15 cellular contexts compared by ENCODE assay signal in genomic region chr5:148915224-148915803, GRCh38.
DNase-seq lines count a peak whose midpoint lies in the region; ATAC-seq, FAIRE-seq and TF ChIP-seq lines count a peak whose summit lies in the region.
"Had no signal": no experiment of that assay in that cellular context is flagged by ENCODE, and none has a peak within 500 bp of the region (broad histone marks: within the 10 kb centered on the region; RNA-seq: fewer than 3 reads in every experiment).

No MANE protein-coding gene starts in this region.

- H3K56ac ChIP-seq in H1 (replicated peaks; ENCODE audit: insufficient read length, low read depth, low read length) = no peak overlapping the region

- peaks cover 2 to 5% of the 10 kb centered on the region in 2 donors for H3K4me1 Mint-ChIP-seq in stimulated activated naive B cell treated with anti-CD40 and anti-IgM and Interleukin-4, amounts not matched to agents 10 μg/mL and 1 μg/mL and 100 μg/mL, for 72 hours

- H3K4me2 ChIP-seq in H1 (ENCODE audit: insufficient read depth in 1 of 2, low read depth in 2 of 2, low read length in 2 of 2) (no peak overlapping the region), mesenchymal stem cell (ENCODE audit: low read length, poor library complexity, severe bottlenecking) (no peak overlapping the region)
- H3K4me2 ChIP-seq: A549 had no signal

- TF ChIP-seq CTCF in H1 (IDR thresholded peaks at IDR 0.05; ENCODE audit: control extremely low read depth in 1 of 3, insufficient read depth in 1 of 3, low read depth in 1 of 3, low read length in 3 of 3) = no peak
- TF ChIP-seq CTCF in D721Med (IDR thresholded peaks at IDR 0.05; ENCODE audit: insufficient read depth, missing control alignments) = no peak

- no peak for TF ChIP-seq RAD21 in H1 (IDR thresholded peaks at IDR 0.05 in 1 of 2, conservative IDR thresholded peaks at IDR 0.05 in 1 of 2; ENCODE audit: low read depth in 2 of 2, low read length in 2 of 2)

- H3K23ac ChIP-seq in H1 (ENCODE audit: insufficient read length) (no peak overlapping the region), mesenchymal stem cell (ENCODE audit: low read length in 2 of 2) (no peak overlapping the region)

- H2AK5ac ChIP-seq in H1 (ENCODE audit: low read depth, low read length) (peak overlapping the region; percentile 70; the same call in 1 of the 2 replicates), mesenchymal stem cell (ENCODE audit: low read length, severe bottlenecking) (peak overlapping the region; percentile 10)

- no peaks in the 10 kb centered on the region for H4K20me1 ChIP-seq in H1 (replicated peaks in 1 of 2; ENCODE audit: control insufficient read depth in 1 of 2, insufficient read depth in 2 of 2, low read length in 2 of 2)

- no peaks in the 10 kb centered on the region for H3K23me2 ChIP-seq in H1 (ENCODE audit: low read depth, low read length)

- CTCF ChIA-PET in H1 (lab: Charles Lee; ENCODE audit: partially characterized antibody) = interaction anchor here (0.9 to 7.6 kb wide), 8 partner anchors 9 to 199 kb away, joined by 3 to 114 read pairs (median 4); no protein-coding TSS in a partner anchor

- H2AFZ ChIP-seq in H1 (ENCODE audit: low read length) (no peak overlapping the region), mesenchymal stem cell (ENCODE audit: low read depth, low read length) (peak overlapping the region; percentile 68)

- H3K27me3 Mint-ChIP-seq in stimulated activated naive B cell treated with anti-CD40 and anti-IgM and Interleukin-4, amounts not matched to agents 10 μg/mL and 1 μg/mL and 100 μg/mL, for 72 hours = peaks cover 4 to 11% of the 10 kb centered on the region in 2 donors

- H3K4me1 ChIP-seq in right cardiac atrium (ENCODE audit: control insufficient read depth, insufficient read depth, low read length) (peaks cover 8% of the 10 kb centered on the region), H1 (replicated peaks in 1 of 4; ENCODE audit: control insufficient read depth in 3 of 4, insufficient read depth in 4 of 4, low read length in 3 of 4) (peaks cover 4 to 17% (median 9%) of the 10 kb centered on the region in 4 experiments), mesenchymal stem cell (ENCODE audit: control insufficient read depth, insufficient read depth, low read depth, low read length) (peaks cover 16% of the 10 kb centered on the region)

- no peak overlapping the region for H3K4me3 ChIP-seq in right cardiac atrium (ENCODE audit: low read length)
- no peak overlapping the region for H3K4me3 ChIP-seq in H1 (ENCODE audit: extremely low read depth in 1 of 4, insufficient read depth in 2 of 4, low read depth in 3 of 4, low read length in 4 of 4)
- no peak overlapping the region for H3K4me3 ChIP-seq in mesenchymal stem cell (ENCODE audit: insufficient read depth in 1 of 2, low read depth in 1 of 2, low read length in 2 of 2)
- H3K4me3 ChIP-seq: A549, SJCRH30 had no signal

- H3K36me3 ChIP-seq in H1 (ENCODE audit: control insufficient read depth in 2 of 4, insufficient read depth in 4 of 4, low read length in 3 of 4) = no peaks in the 10 kb centered on the region; a peak in 1 of 8 replicates
- no peaks in the 10 kb centered on the region for H3K36me3 ChIP-seq in mesenchymal stem cell (ENCODE audit: control insufficient read depth in 1 of 2, insufficient read depth in 2 of 2, low read depth in 1 of 2, low read length in 2 of 2)
- H3K36me3 ChIP-seq: SJCRH30 had no signal

- DNase-seq in Right ventricle myocardium superior = no peak
- DNase-seq in right cardiac atrium = no peak
- no peak for DNase-seq in H1 (ENCODE audit: low read depth in 1 of 2, low spot score in 2 of 2)
- no peak for DNase-seq in mesenchymal stem cell
- DNase-seq in D721Med (ENCODE audit: insufficient read length, low spot score) = no peak
- no peak for DNase-seq in activated CD4-positive, alpha-beta T cell treated with anti-CD3 and anti-CD28 coated beads, Interleukin-2, amount 50 U/mL, for 4 hours
- DNase-seq in stimulated activated naive B cell treated with anti-CD40 and anti-IgM and Interleukin-4, amounts not matched to agents 10 μg/mL and 1 μg/mL and 100 μg/mL, for 72 hours = no peak
- DNase-seq: Caco-2, KG1, NCI-H748 treated with DMSO at 0.1 percent for 48 hours, SJCRH30 had no signal

- TF ChIP-seq EP300 in H1 (IDR thresholded peaks at IDR 0.05; ENCODE audit: borderline replicate concordance in 1 of 2, low read depth in 2 of 2, low read length in 2 of 2) = no peak

- H3K18ac ChIP-seq in H1 (ENCODE audit: extremely low read depth, low read length) (no peak overlapping the region), mesenchymal stem cell (ENCODE audit: low read depth in 1 of 2, low read length in 2 of 2) (peak overlapping the region; percentile 79 to 87)

- intact Hi-C loops in Right ventricle myocardium superior (cut with DNase I) = no loop called here
- intact Hi-C loops in right cardiac atrium (cut with DNase I) = no loop called here

- ATAC-seq in Right ventricle myocardium superior (ENCODE audit: poor library complexity) (peak; percentile 45), right cardiac atrium (no peak), HG03025 (IDR thresholded peaks at IDR 0.05; ENCODE audit: low FRiP score, unreplicated experiment) (no peak)
- ATAC-seq in stimulated activated naive B cell treated with anti-CD40 and anti-IgM and Interleukin-4, amounts not matched to agents 10 μg/mL and 1 μg/mL and 100 μg/mL, for 72 hours (replicated peaks) = no peak
- ATAC-seq: A549 had no signal

- H3K79me2 ChIP-seq in H1 (ENCODE audit: control insufficient read depth in 1 of 2, insufficient read depth in 2 of 2, low read length in 2 of 2) = no peaks in the 10 kb centered on the region

- H2BK20ac ChIP-seq in H1 (ENCODE audit: low read length) = peak overlapping the region; percentile 34; the same call in 1 of the 2 replicates

- no peak overlapping the region; the same call in 1 of the 2 replicates for H4K8ac ChIP-seq in H1 (ENCODE audit: extremely low read depth, insufficient read depth, low read length)
- H4K8ac ChIP-seq in mesenchymal stem cell (ENCODE audit: low read length) = peak overlapping the region; percentile 79

- no peaks in the 10 kb centered on the region for H3K9me3 Mint-ChIP-seq in stimulated activated naive B cell treated with anti-CD40 and anti-IgM and Interleukin-4, amounts not matched to agents 10 μg/mL and 1 μg/mL and 100 μg/mL, for 72 hours

- peak overlapping the region; percentile 63 for H2BK12ac ChIP-seq in H1 (ENCODE audit: low read depth, low read length)
- peak overlapping the region; percentile 90 to 91 for H2BK12ac ChIP-seq in mesenchymal stem cell (ENCODE audit: low read length in 2 of 2)

- H3K14ac ChIP-seq in H1 (ENCODE audit: insufficient read length) (no peak overlapping the region), mesenchymal stem cell (ENCODE audit: low read length in 2 of 2) (peak overlapping the region in 1 of 2 experiments; percentile 86)

- H2BK15ac ChIP-seq in H1 (ENCODE audit: low read length) (no peak overlapping the region), mesenchymal stem cell (ENCODE audit: low read depth, poor library complexity, severe bottlenecking) (peak overlapping the region; percentile 77)

- no peak overlapping the region for H3K27ac ChIP-seq in right cardiac atrium (ENCODE audit: low read length)
- no peak overlapping the region for H3K27ac ChIP-seq in H1 (ENCODE audit: low read depth, low read length)
- no peak overlapping the region for H3K27ac ChIP-seq in mesenchymal stem cell (ENCODE audit: low read length, poor library complexity, severe bottlenecking)
- H3K27ac ChIP-seq: SJCRH30 had no signal

- FAIRE-seq in H1 (lab: Jason Lieb, UNC) (no peak), D721Med (lab: Jason Lieb, UNC) (no peak)
- FAIRE-seq: A549, colon had no signal

- H3K9me3 ChIP-seq in right cardiac atrium (ENCODE audit: control insufficient read depth, low read length) (no peaks in the 10 kb centered on the region), H1 (ENCODE audit: insufficient read depth in 2 of 2, low read depth in 1 of 2, low read length in 1 of 2) (no peaks in the 10 kb centered on the region), mesenchymal stem cell (ENCODE audit: control insufficient read depth, low read length) (no peaks in the 10 kb centered on the region)
- H3K9me3 ChIP-seq: A549, Caco-2, SJCRH30 had no signal

- H2BK120ac ChIP-seq in H1 (replicated peaks; ENCODE audit: low read depth, low read length) (peak overlapping the region; percentile 43), mesenchymal stem cell (ENCODE audit: low read depth, low read length) (no peak overlapping the region)

- no peaks in the 10 kb centered on the region for H3K27me3 ChIP-seq in right cardiac atrium (ENCODE audit: control insufficient read depth, insufficient read depth)
- H3K27me3 ChIP-seq in H1 (replicated peaks in 1 of 4; ENCODE audit: control insufficient read depth in 3 of 4, extremely low read depth in 1 of 4, insufficient read depth in 3 of 4, low read length in 3 of 4) = no peaks in the 10 kb centered on the region
- H3K27me3 ChIP-seq in mesenchymal stem cell (ENCODE audit: control insufficient read depth in 1 of 2, insufficient read depth in 1 of 2, low read length in 2 of 2) = peaks cover 0 to 1% of the 10 kb centered on the region in 2 experiments
- H3K27me3 ChIP-seq: SJCRH30 had no signal

- no peak overlapping the region for H3K27ac Mint-ChIP-seq in stimulated activated naive B cell treated with anti-CD40 and anti-IgM and Interleukin-4, amounts not matched to agents 10 μg/mL and 1 μg/mL and 100 μg/mL, for 72 hours
- H3K27ac Mint-ChIP-seq: activated naive CD8-positive, alpha-beta T cell had no signal

- no peak overlapping the region for H4K5ac ChIP-seq in H1 (ENCODE audit: insufficient read length, low read depth, low read length)

- H4K91ac ChIP-seq in H1 (replicated peaks; ENCODE audit: insufficient read length, low read length) = peak overlapping the region; percentile 18
- peak overlapping the region; percentile 83 for H4K91ac ChIP-seq in mesenchymal stem cell (ENCODE audit: low read length)

- no peak for TF ChIP-seq POLR2A in H1 (IDR thresholded peaks at IDR 0.05; ENCODE audit: control extremely low read depth in 1 of 2, low read depth in 2 of 2, low read length in 2 of 2)

- H2BK5ac ChIP-seq in H1 (ENCODE audit: low read depth, low read length) (0 out of 2 replicates have a peak overlapping the region, but pooled peaks have one; percentile 1), mesenchymal stem cell (ENCODE audit: low read depth, low read length, poor library complexity, severe bottlenecking) (no peak overlapping the region)

- no peak overlapping the region for H3K4me3 Mint-ChIP-seq in stimulated activated naive B cell treated with anti-CD40 and anti-IgM and Interleukin-4, amounts not matched to agents 10 μg/mL and 1 μg/mL and 100 μg/mL, for 72 hours
- H3K4me3 Mint-ChIP-seq: activated naive CD8-positive, alpha-beta T cell had no signal

- H3K4ac ChIP-seq in H1 (replicated peaks; ENCODE audit: insufficient read length, low read depth, low read length) (no peak overlapping the region), mesenchymal stem cell (ENCODE audit: low read depth in 1 of 2, low read length in 2 of 2) (peak overlapping the region; percentile 20 to 81)

- no peaks in the 10 kb centered on the region for H3K36me3 Mint-ChIP-seq in stimulated activated naive B cell treated with anti-CD40 and anti-IgM and Interleukin-4, amounts not matched to agents 10 μg/mL and 1 μg/mL and 100 μg/mL, for 72 hours
- H3K36me3 Mint-ChIP-seq: activated naive CD8-positive, alpha-beta T cell had no signal

- 62% methylated on average over 6 of the region's 6 CpGs for WGBS in right cardiac atrium
- 87% methylated on average over 6 of the region's 6 CpGs; no CpG with 5 or more reads in 1 of the 2 experiments for WGBS in H1 (ENCODE audit: extremely low coverage in 1 of 2, insufficient coverage in 1 of 2, insufficient read length in 1 of 2, insufficient replicate concordance in 2 of 2, low coverage in 1 of 2, low lambda C conversion rate in 2 of 2, missing lambda C conversion rate in 1 of 2), 2 experiments
- WGBS in mesenchymal stem cell = 73% methylated on average over 6 of the region's 6 CpGs

- POLR2A ChIA-PET in H1 (lab: Charles Lee; ENCODE audit: partially characterized antibody) = interaction anchor here (0.8 kb wide), 1 partner anchor 35 kb away, joined by 3 read pairs; no protein-coding TSS in a partner anchor

- no peaks in the 10 kb centered on the region for H3K79me1 ChIP-seq in H1 (ENCODE audit: low read depth, low read length)
- H3K79me1 ChIP-seq in mesenchymal stem cell (replicated peaks; ENCODE audit: low read length, poor library complexity, severe bottlenecking) = no peaks in the 10 kb centered on the region

- no peak overlapping the region for H3K9ac ChIP-seq in H1 (replicated peaks in 1 of 4; ENCODE audit: extremely low read depth in 1 of 4, low read depth in 3 of 4, low read length in 3 of 4)
- no peak overlapping the region for H3K9ac ChIP-seq in mesenchymal stem cell (ENCODE audit: low read length)
